ENCODE assay signal across 1 cellular context in the genomic region with DNA sequence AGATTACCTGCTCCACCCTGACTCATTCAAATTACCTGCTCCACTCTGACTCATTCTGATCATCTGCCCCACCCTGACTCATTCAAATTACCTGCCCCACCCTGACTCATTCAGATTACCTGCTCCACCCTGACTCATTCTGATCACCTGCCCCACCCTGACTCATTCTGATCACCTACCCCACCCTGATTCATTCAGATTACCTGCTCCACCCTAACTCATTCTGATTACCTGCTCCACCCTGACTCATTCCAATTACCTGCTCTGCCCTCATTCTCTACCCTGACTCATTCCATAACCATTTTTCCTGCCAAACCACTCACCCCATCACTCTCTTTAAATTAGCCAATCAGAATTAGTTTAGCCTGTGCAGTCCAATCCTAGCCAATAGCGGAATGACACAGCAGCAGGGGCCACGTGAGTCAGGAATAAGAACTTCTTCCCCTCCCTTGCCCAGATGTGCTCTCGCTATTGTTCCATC.
TF ChIP-seq lines count a peak whose summit lies in the region.

No MANE protein-coding gene starts in this region.

TF ChIP-seq in HEK293, 187 proteins besides CTCF, POLR2A, EP300 and RAD21 (continued from another document):
- TF ChIP-seq, protein P1, sequence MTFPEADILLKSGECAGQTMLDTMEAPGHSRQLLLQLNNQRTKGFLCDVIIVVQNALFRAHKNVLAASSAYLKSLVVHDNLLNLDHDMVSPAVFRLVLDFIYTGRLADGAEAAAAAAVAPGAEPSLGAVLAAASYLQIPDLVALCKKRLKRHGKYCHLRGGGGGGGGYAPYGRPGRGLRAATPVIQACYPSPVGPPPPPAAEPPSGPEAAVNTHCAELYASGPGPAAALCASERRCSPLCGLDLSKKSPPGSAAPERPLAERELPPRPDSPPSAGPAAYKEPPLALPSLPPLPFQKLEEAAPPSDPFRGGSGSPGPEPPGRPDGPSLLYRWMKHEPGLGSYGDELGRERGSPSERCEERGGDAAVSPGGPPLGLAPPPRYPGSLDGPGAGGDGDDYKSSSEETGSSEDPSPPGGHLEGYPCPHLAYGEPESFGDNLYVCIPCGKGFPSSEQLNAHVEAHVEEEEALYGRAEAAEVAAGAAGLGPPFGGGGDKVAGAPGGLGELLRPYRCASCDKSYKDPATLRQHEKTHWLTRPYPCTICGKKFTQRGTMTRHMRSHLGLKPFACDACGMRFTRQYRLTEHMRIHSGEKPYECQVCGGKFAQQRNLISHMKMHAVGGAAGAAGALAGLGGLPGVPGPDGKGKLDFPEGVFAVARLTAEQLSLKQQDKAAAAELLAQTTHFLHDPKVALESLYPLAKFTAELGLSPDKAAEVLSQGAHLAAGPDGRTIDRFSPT (tag by site-specific recombination; IDR thresholded peaks at IDR 0.05), result peak; percentile 56; the same call in 1 of the 2 replicates
- TF ChIP-seq, protein P2, sequence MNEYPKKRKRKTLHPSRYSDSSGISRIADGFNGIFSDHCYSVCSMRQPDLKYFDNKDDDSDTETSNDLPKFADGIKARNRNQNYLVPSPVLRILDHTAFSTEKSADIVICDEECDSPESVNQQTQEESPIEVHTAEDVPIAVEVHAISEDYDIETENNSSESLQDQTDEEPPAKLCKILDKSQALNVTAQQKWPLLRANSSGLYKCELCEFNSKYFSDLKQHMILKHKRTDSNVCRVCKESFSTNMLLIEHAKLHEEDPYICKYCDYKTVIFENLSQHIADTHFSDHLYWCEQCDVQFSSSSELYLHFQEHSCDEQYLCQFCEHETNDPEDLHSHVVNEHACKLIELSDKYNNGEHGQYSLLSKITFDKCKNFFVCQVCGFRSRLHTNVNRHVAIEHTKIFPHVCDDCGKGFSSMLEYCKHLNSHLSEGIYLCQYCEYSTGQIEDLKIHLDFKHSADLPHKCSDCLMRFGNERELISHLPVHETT (tag by site-specific recombination; IDR thresholded peaks at IDR 0.05), result peak; percentile 65; the same call in 1 of the 2 replicates
- TF ChIP-seq ZNF658 (tag by site-specific recombination; IDR thresholded peaks at IDR 0.05) (peak; percentile 51; the same call in 1 of the 2 replicates), ZNF621 (tag by site-specific recombination; IDR thresholded peaks at IDR 0.05) (peak; percentile 84), RBAK (tag by site-specific recombination; IDR thresholded peaks at IDR 0.05) (peak; percentile 88)
- TF ChIP-seq, protein P3, sequence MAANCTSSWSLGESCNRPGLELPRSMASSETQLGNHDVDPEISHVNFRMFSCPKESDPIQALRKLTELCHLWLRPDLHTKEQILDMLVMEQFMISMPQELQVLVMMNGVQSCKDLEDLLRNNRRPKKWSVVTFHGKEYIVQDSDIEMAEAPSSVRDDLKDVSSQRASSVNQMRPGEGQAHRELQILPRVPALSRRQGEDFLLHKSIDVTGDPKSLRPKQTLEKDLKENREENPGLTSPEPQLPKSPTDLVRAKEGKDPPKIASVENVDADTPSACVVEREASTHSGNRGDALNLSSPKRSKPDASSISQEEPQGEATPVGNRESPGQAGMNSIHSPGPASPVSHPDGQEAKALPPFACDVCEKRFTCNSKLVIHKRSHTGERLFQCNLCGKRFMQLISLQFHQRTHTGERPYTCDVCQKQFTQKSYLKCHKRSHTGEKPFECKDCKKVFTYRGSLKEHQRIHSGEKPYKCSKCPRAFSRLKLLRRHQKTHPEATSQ (tag by site-specific recombination; IDR thresholded peaks at IDR 0.05), result 0 out of 2 replicates have a peak, but pooled peaks have one; percentile 42
- TF ChIP-seq, protein P4, sequence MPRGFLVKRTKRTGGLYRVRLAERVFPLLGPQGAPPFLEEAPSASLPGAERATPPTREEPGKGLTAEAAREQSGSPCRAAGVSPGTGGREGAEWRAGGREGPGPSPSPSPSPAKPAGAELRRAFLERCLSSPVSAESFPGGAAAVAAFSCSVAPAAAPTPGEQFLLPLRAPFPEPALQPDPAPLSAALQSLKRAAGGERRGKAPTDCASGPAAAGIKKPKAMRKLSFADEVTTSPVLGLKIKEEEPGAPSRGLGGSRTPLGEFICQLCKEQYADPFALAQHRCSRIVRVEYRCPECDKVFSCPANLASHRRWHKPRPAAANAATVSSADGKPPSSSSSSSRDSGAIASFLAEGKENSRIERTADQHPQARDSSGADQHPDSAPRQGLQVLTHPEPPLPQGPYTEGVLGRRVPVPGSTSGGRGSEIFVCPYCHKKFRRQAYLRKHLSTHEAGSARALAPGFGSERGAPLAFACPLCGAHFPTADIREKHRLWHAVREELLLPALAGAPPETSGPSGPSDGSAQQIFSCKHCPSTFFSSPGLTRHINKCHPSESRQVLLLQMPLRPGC (tag by site-specific recombination; IDR thresholded peaks at IDR 0.05), result peak; percentile 55; the same call in 1 of the 2 replicates
- TF ChIP-seq, protein P5, sequence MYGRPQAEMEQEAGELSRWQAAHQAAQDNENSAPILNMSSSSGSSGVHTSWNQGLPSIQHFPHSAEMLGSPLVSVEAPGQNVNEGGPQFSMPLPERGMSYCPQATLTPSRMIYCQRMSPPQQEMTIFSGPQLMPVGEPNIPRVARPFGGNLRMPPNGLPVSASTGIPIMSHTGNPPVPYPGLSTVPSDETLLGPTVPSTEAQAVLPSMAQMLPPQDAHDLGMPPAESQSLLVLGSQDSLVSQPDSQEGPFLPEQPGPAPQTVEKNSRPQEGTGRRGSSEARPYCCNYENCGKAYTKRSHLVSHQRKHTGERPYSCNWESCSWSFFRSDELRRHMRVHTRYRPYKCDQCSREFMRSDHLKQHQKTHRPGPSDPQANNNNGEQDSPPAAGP (tag by site-specific recombination; IDR thresholded peaks at IDR 0.05), result peak; percentile 99
- TF ChIP-seq, protein P6, sequence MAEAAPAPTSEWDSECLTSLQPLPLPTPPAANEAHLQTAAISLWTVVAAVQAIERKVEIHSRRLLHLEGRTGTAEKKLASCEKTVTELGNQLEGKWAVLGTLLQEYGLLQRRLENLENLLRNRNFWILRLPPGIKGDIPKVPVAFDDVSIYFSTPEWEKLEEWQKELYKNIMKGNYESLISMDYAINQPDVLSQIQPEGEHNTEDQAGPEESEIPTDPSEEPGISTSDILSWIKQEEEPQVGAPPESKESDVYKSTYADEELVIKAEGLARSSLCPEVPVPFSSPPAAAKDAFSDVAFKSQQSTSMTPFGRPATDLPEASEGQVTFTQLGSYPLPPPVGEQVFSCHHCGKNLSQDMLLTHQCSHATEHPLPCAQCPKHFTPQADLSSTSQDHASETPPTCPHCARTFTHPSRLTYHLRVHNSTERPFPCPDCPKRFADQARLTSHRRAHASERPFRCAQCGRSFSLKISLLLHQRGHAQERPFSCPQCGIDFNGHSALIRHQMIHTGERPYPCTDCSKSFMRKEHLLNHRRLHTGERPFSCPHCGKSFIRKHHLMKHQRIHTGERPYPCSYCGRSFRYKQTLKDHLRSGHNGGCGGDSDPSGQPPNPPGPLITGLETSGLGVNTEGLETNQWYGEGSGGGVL (tag by site-specific recombination; IDR thresholded peaks at IDR 0.05), result peak; percentile 47
